Comparison of ENCODE assay signal across 8 cellular contexts in the genomic region with DNA sequence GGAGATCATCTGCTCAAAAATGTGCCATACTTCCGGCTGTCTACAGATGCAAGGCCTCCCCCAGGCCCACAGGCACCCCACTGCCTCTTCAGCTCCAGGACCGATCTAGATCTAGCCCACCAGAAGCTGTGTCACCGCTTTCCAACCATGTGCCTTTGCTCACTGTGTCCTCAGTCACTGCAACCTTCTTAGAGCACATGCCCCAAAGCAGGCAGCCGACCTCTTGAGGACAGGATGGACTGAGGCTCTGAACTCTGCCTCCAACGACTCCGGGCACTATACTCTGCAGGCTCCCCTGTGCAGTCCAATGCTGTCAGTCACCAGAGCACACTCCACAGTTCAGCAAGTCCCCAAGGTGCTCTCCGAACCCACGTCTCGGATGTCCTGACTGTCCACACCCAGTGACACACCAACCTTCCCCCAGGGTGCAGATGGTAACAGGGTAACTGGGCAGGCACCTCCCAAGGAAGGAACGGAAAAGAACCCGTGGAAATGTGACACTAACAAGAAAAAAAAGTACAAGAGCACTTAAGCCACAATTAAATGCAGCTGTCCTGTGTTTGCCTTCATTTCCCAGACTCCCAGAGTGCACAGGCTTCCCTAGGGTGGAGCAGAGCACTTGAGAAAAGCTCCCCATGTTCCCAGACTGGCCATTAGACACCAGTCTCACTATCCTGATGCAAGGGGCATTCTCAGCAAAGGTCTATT. TPM values are rescaled to one million over a fixed set of nuclear protein-coding genes. Genes with fewer than 3 reads are reported as not detected.
DNase-seq lines count a peak whose midpoint lies in the region; ATAC-seq and TF ChIP-seq lines count a peak whose summit lies in the region.

No MANE protein-coding gene starts in this region.

- peak overlapping the region; percentile 98 to 100 for H3K4me3 Mint-ChIP-seq in activated T-cell treated with anti-CD3 and anti-CD28 coated beads, Interleukin-2, amount 50 U/mL, for 72 hours

- no peaks in the 10 kb centered on the region for H3K27me3 ChIP-seq in right atrium auricular region
- no peaks in the 10 kb centered on the region for H3K27me3 ChIP-seq in testis

- H3K36me3 Mint-ChIP-seq in activated T-cell treated with anti-CD3 and anti-CD28 coated beads, Interleukin-2, amount 50 U/mL, for 72 hours (ENCODE audit: insufficient read depth in 2 of 2) = peaks cover 18 to 21% of the 10 kb centered on the region in 2 donors

- H3K27ac ChIP-seq in right atrium auricular region (peak overlapping the region; percentile 41 to 49), testis (peak overlapping the region; percentile 18 to 71)

- peaks cover 85% of the 10 kb centered on the region for H3K4me1 Mint-ChIP-seq in activated T-cell treated with anti-CD3 and anti-CD28 coated beads, Interleukin-2, amount 50 U/mL, for 72 hours (ENCODE audit: low read depth)

- intact Hi-C loops in testis (cut with DNase I; ENCODE audit: low total_unique reads) = loop anchor here (10.0 kb wide), 1 partner anchor 97 kb away; no protein-coding TSS in a partner anchor

- H3K4me1 ChIP-seq in right atrium auricular region (peaks cover 0 to 51% of the 10 kb centered on the region in 2 donors), testis (peaks cover 47% of the 10 kb centered on the region)

- peak overlapping the region; percentile 91 for H3K27ac Mint-ChIP-seq in activated T-cell treated with anti-CD3 and anti-CD28 coated beads, Interleukin-2, amount 50 U/mL, for 72 hours

- H3K9me3 Mint-ChIP-seq in activated T-cell treated with anti-CD3 and anti-CD28 coated beads, Interleukin-2, amount 50 U/mL, for 72 hours = peaks cover 0 to 2% of the 10 kb centered on the region in 2 donors

- H3K36me3 ChIP-seq in right atrium auricular region (no peaks in the 10 kb centered on the region), testis (ENCODE audit: low read depth, missing control alignments) (no peaks in the 10 kb centered on the region)

- TF ChIP-seq CTCF in right atrium auricular region (IDR thresholded peaks at IDR 0.05) (no peak), testis (IDR thresholded peaks at IDR 0.05) (no peak)

- WGBS in testis, 2 donors = 57 to 58% methylated on average over 8 to 11 of the region's 11 CpGs

- H3K4me3 ChIP-seq in right atrium auricular region (no peak overlapping the region), testis (no peak overlapping the region)

- DNase-seq in DMS153 (lab: John Stamatoyannopoulos, UW) (peak; percentile 76), NAMALWA (ENCODE audit: low spot score) (peak; percentile 78), right atrium auricular region (ENCODE audit: low spot score) (no peak), testis (no peak), cerebellum (ENCODE audit: low spot score) (no peak), NCI-H82 treated with DMSO at 0.1 percent for 48 hours (lab: John Stamatoyannopoulos, UW; ENCODE audit: unreplicated experiment) (no peak)
- no peak for DNase-seq in activated T-cell treated with anti-CD3 and anti-CD28 coated beads, Interleukin-2, amount 50 U/mL, for 72 hours

- H3K27me3 Mint-ChIP-seq in activated T-cell treated with anti-CD3 and anti-CD28 coated beads, Interleukin-2, amount 50 U/mL, for 72 hours (ENCODE audit: low read depth) = no peaks in the 10 kb centered on the region

- peak in 1 of 2 donors; percentile 1 for ATAC-seq in activated T-cell treated with anti-CD3 and anti-CD28 coated beads, Interleukin-2, amount 50 U/mL, for 72 hours (replicated peaks in 1 of 2)
- ATAC-seq in HG03469 (IDR thresholded peaks at IDR 0.05; ENCODE audit: unreplicated experiment) = no peak

- no peaks in the 10 kb centered on the region for H3K9me3 ChIP-seq in right atrium auricular region
- H3K9me3 ChIP-seq in testis = no peaks in the 10 kb centered on the region

- no peak for TF ChIP-seq POLR2A in testis (IDR thresholded peaks at IDR 0.05)

RNA-seq across cellular contexts. Expression of gene STK24, which starts 4.8 kb away (rescaled TPM):
- 100 to 1,000 TPM; 175 to 207 TPM for total RNA-seq in activated T-cell treated with anti-CD3 and anti-CD28 coated beads, Interleukin-2, amount 50 U/mL, for 72 hours
- total RNA-seq in right atrium auricular region (10 to 100 TPM; 55.8 to 63.2 TPM), testis (100 to 1,000 TPM; 151 to 172 TPM), cerebellum (32.2 TPM)
- 97.4 TPM for polyA plus RNA-seq in testis (ENCODE audit: insufficient read depth, low read depth, low replicate concordance)

Comparison
In these comparisons a context has a peak if more than half of its experiments do, and no peak if none do; other contexts are left out.
1. DNase-seq: peak in DMS153 (single experiment) and NAMALWA (single experiment); none in activated T-cell treated with anti-CD3 and anti-CD28 coated beads, Interleukin-2, amount 50 U/mL, for 72 hours (0 of 2), right atrium auricular region (single experiment), testis (single experiment), cerebellum (single experiment) and NCI-H82 treated with DMSO at 0.1 percent for 48 hours (single experiment).